In genomic region chr19:36139473-36140288, GRCh38 we compare ENCODE assay signal across 8 cellular contexts. TPM values are rescaled to one million over a fixed set of nuclear protein-coding genes. Genes with fewer than 3 reads are reported as not detected.
DNase-seq lines count a peak whose midpoint lies in the region; ATAC-seq and TF ChIP-seq lines count a peak whose summit lies in the region.

Gene CAPNS1, plus strand, starts transcription at chr19:36140066. Its CDS starts 946 bp downstream, at chr19:36141012.

- H3K4me1 Mint-ChIP-seq in GM23338 (peaks cover 16% of the 10 kb centered on the region), nephron progenitor cell (peaks cover 19% of the 10 kb centered on the region)
- H3K4me1 Mint-ChIP-seq in activated T-helper 17 cell treated with anti-CD3 and anti-CD28 coated beads, Interleukin-2, amount 50 U/mL, for 72 hours = peaks cover 22% of the 10 kb centered on the region
- H3K4me1 Mint-ChIP-seq in stimulated activated naive CD8-positive, alpha-beta T cell treated with anti-CD3 and anti-CD28 coated beads, Interleukin-15, amount 100 ng/mL, for 72 hours = peaks cover 37% of the 10 kb centered on the region

- H3K36me3 Mint-ChIP-seq in GM23338 (ENCODE audit: low read depth) (peaks cover 28% of the 10 kb centered on the region), nephron progenitor cell (ENCODE audit: low read depth) (peaks cover 22% of the 10 kb centered on the region)
- peaks cover 37% of the 10 kb centered on the region for H3K36me3 Mint-ChIP-seq in activated T-helper 17 cell treated with anti-CD3 and anti-CD28 coated beads, Interleukin-2, amount 50 U/mL, for 72 hours (ENCODE audit: low read depth)

- H3K27ac ChIP-seq in GM23338 (ENCODE audit: low read depth) = peak within 1 kb of the TSS; percentile 96

- peaks cover 12% of the 10 kb centered on the region; the same call in 1 of the 2 replicates for H3F3A ChIP-seq in GM23338 (replicated peaks; ENCODE audit: low read depth)

- H3K27me3 Mint-ChIP-seq in GM23338 (ENCODE audit: insufficient read depth, low read depth, poor library complexity) (peaks cover 11% of the 10 kb centered on the region), nephron progenitor cell (ENCODE audit: low read depth, poor library complexity) (peaks cover 12% of the 10 kb centered on the region)
- H3K27me3 Mint-ChIP-seq in activated T-helper 17 cell treated with anti-CD3 and anti-CD28 coated beads, Interleukin-2, amount 50 U/mL, for 72 hours = no peaks in the 10 kb centered on the region
- H3K27me3 Mint-ChIP-seq in stimulated activated naive CD8-positive, alpha-beta T cell treated with anti-CD3 and anti-CD28 coated beads, Interleukin-15, amount 100 ng/mL, for 72 hours = peaks cover 17% of the 10 kb centered on the region

- H3K27ac Mint-ChIP-seq in GM23338 (peak within 1 kb of the TSS; percentile 99), nephron progenitor cell (peak within 1 kb of the TSS; percentile 96)
- H3K27ac Mint-ChIP-seq in activated T-helper 17 cell treated with anti-CD3 and anti-CD28 coated beads, Interleukin-2, amount 50 U/mL, for 72 hours = peak within 1 kb of the TSS; percentile 59
- H3K27ac Mint-ChIP-seq in stimulated activated naive CD8-positive, alpha-beta T cell treated with anti-CD3 and anti-CD28 coated beads, Interleukin-15, amount 100 ng/mL, for 72 hours = peak within 1 kb of the TSS; percentile 95 to 96

- no peaks in the 10 kb centered on the region; the same call in 1 of the 2 replicates for H3K4me1 ChIP-seq in GM23338 (ENCODE audit: insufficient read depth)

- H3K27me3 ChIP-seq in GM23338 (ENCODE audit: insufficient read depth) = no peaks in the 10 kb centered on the region

- peak within 1 kb of the TSS; percentile 98 for H3K4me2 ChIP-seq in GM23338

- peaks cover 6% of the 10 kb centered on the region for H3K79me2 ChIP-seq in GM23338 (replicated peaks; ENCODE audit: insufficient read depth)

- peak within 1 kb of the TSS; percentile 100 for H3K4me3 Mint-ChIP-seq in GM23338
- H3K4me3 Mint-ChIP-seq in activated T-helper 17 cell treated with anti-CD3 and anti-CD28 coated beads, Interleukin-2, amount 50 U/mL, for 72 hours = peak within 1 kb of the TSS; percentile 77
- peak within 1 kb of the TSS; percentile 99 for H3K4me3 Mint-ChIP-seq in nephron progenitor cell
- peak within 1 kb of the TSS; percentile 98 for H3K4me3 Mint-ChIP-seq in stimulated activated naive CD8-positive, alpha-beta T cell treated with anti-CD3 and anti-CD28 coated beads, Interleukin-15, amount 100 ng/mL, for 72 hours

- H3K4me3 ChIP-seq in GM23338 = peak within 1 kb of the TSS; percentile 100

- no peak; a peak in 1 of 4 replicates for TF ChIP-seq CTCF in GM23338 (conservative IDR thresholded peaks at IDR 0.05; ENCODE audit: low read depth in 2 of 2)
- TF ChIP-seq CTCF in nephron progenitor cell (IDR thresholded peaks at IDR 0.05) = no peak

- H3K9me2 ChIP-seq in GM23338 (ENCODE audit: insufficient read depth) = no peaks in the 10 kb centered on the region

- H3K36me3 ChIP-seq in GM23338 (ENCODE audit: insufficient read depth) = peaks cover 12% of the 10 kb centered on the region

- ATAC-seq in GM23338 = peak; percentile 69
- ATAC-seq in activated T-helper 17 cell treated with anti-CD3 and anti-CD28 coated beads, Interleukin-2, amount 50 U/mL, for 72 hours (replicated peaks) = peak; percentile 77
- peak; percentile 88 for ATAC-seq in stimulated activated naive CD8-positive, alpha-beta T cell treated with anti-CD3 and anti-CD28 coated beads, Interleukin-15, amount 100 ng/mL, for 72 hours

- H3K9me3 Mint-ChIP-seq in GM23338 = no peaks in the 10 kb centered on the region
- no peaks in the 10 kb centered on the region for H3K9me3 Mint-ChIP-seq in activated T-helper 17 cell treated with anti-CD3 and anti-CD28 coated beads, Interleukin-2, amount 50 U/mL, for 72 hours
- no peaks in the 10 kb centered on the region for H3K9me3 Mint-ChIP-seq in nephron progenitor cell
- H3K9me3 Mint-ChIP-seq in stimulated activated naive CD8-positive, alpha-beta T cell treated with anti-CD3 and anti-CD28 coated beads, Interleukin-15, amount 100 ng/mL, for 72 hours = peaks cover 0 to 5% of the 10 kb centered on the region in 2 donors

- H2AFZ ChIP-seq in GM23338 = peak within 1 kb of the TSS; percentile 98

- H4K20me1 ChIP-seq in GM23338 (replicated peaks; ENCODE audit: insufficient read depth) = no peaks in the 10 kb centered on the region

- DNase-seq in EL (peak; percentile 96), GM23338 (ENCODE audit: low spot score) (peak; percentile 98), LHCN-M2 (ENCODE audit: low read depth) (peak; percentile 93), RPMI8226 (peak; percentile 92), fibroblast of peridontal ligament (ENCODE audit: extremely low read depth) (peak; percentile 91), nephron progenitor cell (peak; percentile 98)
- DNase-seq in stimulated activated naive CD8-positive, alpha-beta T cell treated with anti-CD3 and anti-CD28 coated beads, Interleukin-15, amount 100 ng/mL, for 72 hours = peak; percentile 95 to 96

TF ChIP-seq in GM23338, 12 proteins besides CTCF, POLR2A, EP300 and RAD21 (continues in another document):
- TF ChIP-seq CREB1 (CRISPR knock-in tag; IDR thresholded peaks at IDR 0.05; ENCODE audit: low read depth) = peak; percentile 59
- TF ChIP-seq POLR2AphosphoS5 (IDR thresholded peaks at IDR 0.05; ENCODE audit: low read depth) = peak; percentile 83
- no peak for TF ChIP-seq ZNF331 (CRISPR knock-in tag; IDR thresholded peaks at IDR 0.05; ENCODE audit: low read depth)
- peak; percentile 51 for TF ChIP-seq ETS1 (IDR thresholded peaks at IDR 0.05)

RNA-seq across cellular contexts. Expression of gene CAPNS1, which starts in this region (rescaled TPM):
- 112 and 123 TPM in 2 replicates for total RNA-seq in GM23338 (2014; rRNA removed; shearing (Covaris generic))
- polyA plus RNA-seq in GM23338 (2016; fragmentation: Nextera tagmentation; extraction: Ambion mirVana) = 227 and 230 TPM in 2 replicates
- 479 and 506 TPM in 2 replicates for total RNA-seq in LHCN-M2 (2014; rRNA removed)
- polyA plus RNA-seq in LHCN-M2 (2012) = 2,058 TPM
- total RNA-seq in activated T-helper 17 cell treated with anti-CD3 and anti-CD28 coated beads, Interleukin-2, amount 50 U/mL, for 72 hours = 100 to 1,000 TPM; 259 to 374 TPM

Comparison
In these comparisons a context has a peak if more than half of its experiments do, and no peak if none do; other contexts are left out.
1. Peak in every context shown above with its lines: DNase-seq, ATAC-seq, H3K4me3 ChIP-seq and H3K27ac ChIP-seq.